ENCODE assay signal across 8 cellular contexts in genomic region chr1:226308723-226309397, GRCh38. TPM values are rescaled to one million over a fixed set of nuclear protein-coding genes. Genes with fewer than 3 reads are reported as not detected.
DNase-seq lines count a peak whose midpoint lies in the region; ATAC-seq and TF ChIP-seq lines count a peak whose summit lies in the region.

LIN9 (minus strand) TSS chr1:226309164; CDS start chr1:226309139, 25 bp downstream.

- peak within 1 kb of the TSS; percentile 21; the same call in 1 of the 2 replicates for H2AFZ ChIP-seq in Karpas-422 (ENCODE audit: low read length)

- no peaks in the 10 kb centered on the region for H3K36me3 Mint-ChIP-seq in activated T-helper 1 cell treated with anti-CD3 and anti-CD28 coated beads, Interleukin-12 subunit alpha, Interleukin-12 subunit beta, Interleukin-2, Interleukin-4 antibody, amounts not matched to agents 30 ng/mL and 10 ng/mL and 1 ng/mL, durations not matched to agents 14 hours and 24 hours and 36 hours (ENCODE audit: low read depth)
- H3K36me3 Mint-ChIP-seq in natural killer cell: no peaks in the 10 kb centered on the region
- H3K36me3 Mint-ChIP-seq in stimulated activated naive B cell treated with anti-CD40 and anti-IgM and Interleukin-4, amounts not matched to agents 10 μg/mL and 1 μg/mL and 100 μg/mL, for 72 hours: no peaks in the 10 kb centered on the region

- H3K9me2 ChIP-seq in DOHH2 (replicated peaks; ENCODE audit: control insufficient read depth, low read length) (no peaks in the 10 kb centered on the region), Karpas-422 (replicated peaks; ENCODE audit: insufficient read depth, low read length) (no peaks in the 10 kb centered on the region)

- H3K27me3 ChIP-seq in DOHH2 (ENCODE audit: control insufficient read depth, low read length) (no peaks in the 10 kb centered on the region), Karpas-422 (ENCODE audit: low read length) (no peaks in the 10 kb centered on the region)

- H3K4me3 Mint-ChIP-seq in activated T-helper 1 cell treated with anti-CD3 and anti-CD28 coated beads, Interleukin-12 subunit alpha, Interleukin-12 subunit beta, Interleukin-2, Interleukin-4 antibody, amounts not matched to agents 30 ng/mL and 10 ng/mL and 1 ng/mL, durations not matched to agents 14 hours and 24 hours and 36 hours: peak within 1 kb of the TSS; percentile 95
- H3K4me3 Mint-ChIP-seq in natural killer cell: peak within 1 kb of the TSS; percentile 86
- peak within 1 kb of the TSS; percentile 85 to 92 for H3K4me3 Mint-ChIP-seq in stimulated activated naive B cell treated with anti-CD40 and anti-IgM and Interleukin-4, amounts not matched to agents 10 μg/mL and 1 μg/mL and 100 μg/mL, for 72 hours

- peak within 1 kb of the TSS; percentile 99 for H3K9ac ChIP-seq in Karpas-422 (ENCODE audit: low read length)

- H4K20me1 ChIP-seq in DOHH2 (ENCODE audit: control insufficient read depth, insufficient read depth, low read depth, low read length) (0 out of 2 replicates have a peak, but pooled peaks cover 6% of the 10 kb centered on the region), Karpas-422 (ENCODE audit: insufficient read depth, low read depth, low read length) (no peaks in the 10 kb centered on the region)

- peaks cover 50% of the 10 kb centered on the region for H3K4me1 Mint-ChIP-seq in activated T-helper 1 cell treated with anti-CD3 and anti-CD28 coated beads, Interleukin-12 subunit alpha, Interleukin-12 subunit beta, Interleukin-2, Interleukin-4 antibody, amounts not matched to agents 30 ng/mL and 10 ng/mL and 1 ng/mL, durations not matched to agents 14 hours and 24 hours and 36 hours (ENCODE audit: low read depth)
- peaks cover 6 to 7% of the 10 kb centered on the region in 2 donors for H3K4me1 Mint-ChIP-seq in natural killer cell
- peaks cover 4 to 18% of the 10 kb centered on the region in 2 donors for H3K4me1 Mint-ChIP-seq in stimulated activated naive B cell treated with anti-CD40 and anti-IgM and Interleukin-4, amounts not matched to agents 10 μg/mL and 1 μg/mL and 100 μg/mL, for 72 hours

- TF ChIP-seq CTCF in DOHH2 (IDR thresholded peaks at IDR 0.05; ENCODE audit: low read depth, low read length, poor library complexity, severe bottlenecking): no peak
- TF ChIP-seq CTCF in natural killer cell (IDR thresholded peaks at IDR 0.05): no peak

- intact Hi-C loops in activated T-helper 1 cell treated with anti-CD3 and anti-CD28 coated beads, Interleukin-12 subunit alpha, Interleukin-12 subunit beta, Interleukin-2, Interleukin-4 antibody, amounts not matched to agents 30 ng/mL and 10 ng/mL and 1 ng/mL, durations not matched to agents 14 hours and 24 hours and 36 hours (cut with micrococcal nuclease): loop anchor here (1.0 to 5.0 kb wide), 6 partner anchors 24 to 312 kb away; partner anchors contain the start of genes ACBD3 and SDE2
- intact Hi-C loops in natural killer cell (cut with micrococcal nuclease): loop anchor here (2.0 kb wide), 1 partner anchor 122 kb away; the partner anchor contains the start of gene ACBD3

- H3K79me2 ChIP-seq in DOHH2 (ENCODE audit: control insufficient read depth, low read length) (peaks cover 51% of the 10 kb centered on the region), Karpas-422 (ENCODE audit: low read length) (peaks cover 51% of the 10 kb centered on the region)

- peak within 1 kb of the TSS; percentile 99 for H3K4me3 ChIP-seq in DOHH2 (ENCODE audit: low read length)
- H3K4me3 ChIP-seq in Karpas-422 (ENCODE audit: low read length): peak within 1 kb of the TSS; percentile 99

- DNase-seq in Karpas-422: peak; percentile 97
- DNase-seq in RPMI7951 (ENCODE audit: low read depth): peak; percentile 86
- peak; percentile 90 for DNase-seq in activated T-helper 1 cell treated with anti-CD3 and anti-CD28 coated beads, Interleukin-12 subunit alpha, Interleukin-12 subunit beta, Interleukin-2, Interleukin-4 antibody, amounts not matched to agents 30 ng/mL and 10 ng/mL and 1 ng/mL, durations not matched to agents 14 hours and 24 hours and 36 hours (ENCODE audit: low spot score)
- peak; percentile 83 for DNase-seq in fibroblast of peridontal ligament (ENCODE audit: extremely low read depth)
- DNase-seq in natural killer cell: peak; percentile 89
- peak; percentile 81 for DNase-seq in stimulated activated naive B cell treated with anti-CD40 and anti-IgM and Interleukin-4, amounts not matched to agents 10 μg/mL and 1 μg/mL and 100 μg/mL, for 72 hours

- no peaks in the 10 kb centered on the region for H3K9me3 Mint-ChIP-seq in activated T-helper 1 cell treated with anti-CD3 and anti-CD28 coated beads, Interleukin-12 subunit alpha, Interleukin-12 subunit beta, Interleukin-2, Interleukin-4 antibody, amounts not matched to agents 30 ng/mL and 10 ng/mL and 1 ng/mL, durations not matched to agents 14 hours and 24 hours and 36 hours
- no peaks in the 10 kb centered on the region for H3K9me3 Mint-ChIP-seq in natural killer cell
- H3K9me3 Mint-ChIP-seq in stimulated activated naive B cell treated with anti-CD40 and anti-IgM and Interleukin-4, amounts not matched to agents 10 μg/mL and 1 μg/mL and 100 μg/mL, for 72 hours: no peaks in the 10 kb centered on the region

- H3K4me1 ChIP-seq in DOHH2 (ENCODE audit: control insufficient read depth, low read length) (peaks cover 38% of the 10 kb centered on the region), Karpas-422 (ENCODE audit: low read length) (peaks cover 55% of the 10 kb centered on the region)

- H3K27ac ChIP-seq in DOHH2 (ENCODE audit: low read depth, low read length) (peak within 1 kb of the TSS; percentile 80), Karpas-422 (ENCODE audit: low read length) (peak within 1 kb of the TSS; percentile 85)

- H3K4me2 ChIP-seq in DOHH2 (ENCODE audit: low read length) (peak within 1 kb of the TSS; percentile 99), Karpas-422 (ENCODE audit: low read depth, low read length, poor library complexity, severe bottlenecking) (peak within 1 kb of the TSS; percentile 97)

- H3K27me3 Mint-ChIP-seq in activated T-helper 1 cell treated with anti-CD3 and anti-CD28 coated beads, Interleukin-12 subunit alpha, Interleukin-12 subunit beta, Interleukin-2, Interleukin-4 antibody, amounts not matched to agents 30 ng/mL and 10 ng/mL and 1 ng/mL, durations not matched to agents 14 hours and 24 hours and 36 hours (ENCODE audit: insufficient read depth): peaks cover 17% of the 10 kb centered on the region
- H3K27me3 Mint-ChIP-seq in natural killer cell (ENCODE audit: low read depth in 2 of 2): peaks cover 9 to 10% of the 10 kb centered on the region in 2 donors
- H3K27me3 Mint-ChIP-seq in stimulated activated naive B cell treated with anti-CD40 and anti-IgM and Interleukin-4, amounts not matched to agents 10 μg/mL and 1 μg/mL and 100 μg/mL, for 72 hours: peaks cover 13 to 15% of the 10 kb centered on the region in 2 donors

- ATAC-seq in GM21825 (IDR thresholded peaks at IDR 0.05; ENCODE audit: unreplicated experiment) (peak; percentile 63), natural killer cell (peak; percentile 93 to 94 (median 93))
- peak; percentile 90 for ATAC-seq in stimulated activated naive B cell treated with anti-CD40 and anti-IgM and Interleukin-4, amounts not matched to agents 10 μg/mL and 1 μg/mL and 100 μg/mL, for 72 hours (replicated peaks)

- peak within 1 kb of the TSS; percentile 86 for H3K27ac Mint-ChIP-seq in activated T-helper 1 cell treated with anti-CD3 and anti-CD28 coated beads, Interleukin-12 subunit alpha, Interleukin-12 subunit beta, Interleukin-2, Interleukin-4 antibody, amounts not matched to agents 30 ng/mL and 10 ng/mL and 1 ng/mL, durations not matched to agents 14 hours and 24 hours and 36 hours
- H3K27ac Mint-ChIP-seq in natural killer cell: peak within 1 kb of the TSS in 1 of 2 donors; percentile 81
- H3K27ac Mint-ChIP-seq in stimulated activated naive B cell treated with anti-CD40 and anti-IgM and Interleukin-4, amounts not matched to agents 10 μg/mL and 1 μg/mL and 100 μg/mL, for 72 hours: peak within 1 kb of the TSS; percentile 88

- H3K36me3 ChIP-seq in DOHH2 (ENCODE audit: control insufficient read depth, low read length): peaks cover 25% of the 10 kb centered on the region
- no peaks in the 10 kb centered on the region for H3K36me3 ChIP-seq in Karpas-422 (ENCODE audit: insufficient read depth, low read length)

- H3F3A ChIP-seq in DOHH2 (ENCODE audit: control insufficient read depth, insufficient read depth): peaks cover 4% of the 10 kb centered on the region; the same call in 1 of the 2 replicates

- H3K9me3 ChIP-seq in DOHH2 (ENCODE audit: control insufficient read depth, insufficient read depth, low read length) (no peaks in the 10 kb centered on the region), Karpas-422 (ENCODE audit: low read length) (no peaks in the 10 kb centered on the region)

RNA-seq across cellular contexts. Expression of gene LIN9, which starts in this region (rescaled TPM):
- total RNA-seq in Karpas-422 (2014; rRNA removed; shearing (Covaris generic); ENCODE audit: low replicate concordance): 7.8 and 22.0 TPM in 2 replicates
- total RNA-seq in RPMI7951 (2014; rRNA removed; shearing (Covaris generic)): 17.5 and 22.7 TPM in 2 replicates
- total RNA-seq in activated T-helper 1 cell treated with anti-CD3 and anti-CD28 coated beads, Interleukin-12 subunit alpha, Interleukin-12 subunit beta, Interleukin-2, Interleukin-4 antibody, amounts not matched to agents 30 ng/mL and 10 ng/mL and 1 ng/mL, durations not matched to agents 14 hours and 24 hours and 36 hours: 11.7 and 12.1 TPM in 2 replicates
- 1 to 10 TPM; 1.3 to 2.9 (median 2.4) TPM for total RNA-seq in natural killer cell

Comparison
In these comparisons a context has a peak if more than half of its experiments do, and no peak if none do; other contexts are left out.
1. Peak in every context shown above with its lines: DNase-seq, ATAC-seq, H3K4me3 ChIP-seq and H3K27ac ChIP-seq.